10 cellular contexts compared by ENCODE assay signal in genomic region chrX:24117288-24117687, GRCh38. TPM values are rescaled to one million over a fixed set of nuclear protein-coding genes. Genes with fewer than 3 reads are reported as not detected.
DNase-seq lines count a peak whose midpoint lies in the region; ATAC-seq, FAIRE-seq and TF ChIP-seq lines count a peak whose summit lies in the region.
"Had no signal": no experiment of that assay in that cellular context is flagged by ENCODE, and none has a peak within 500 bp of the region (broad histone marks: within the 10 kb centered on the region; RNA-seq: fewer than 3 reads in every experiment).

No MANE protein-coding gene starts in this region.

- BruUV-seq in MCF 10A (replicated peaks; lab: Mats Ljungman, UMichigan), result no TSS peak

- H2BK5ac ChIP-seq in mesenchymal stem cell (ENCODE audit: low read depth, low read length, poor library complexity, severe bottlenecking), result no peak overlapping the region

- POLR2A ChIA-PET in MCF 10A (lab: Yijun Ruan, JAX), result interaction anchor here (0.8 kb wide), 1 partner anchor 83 kb away, joined by 3 read pairs; no protein-coding TSS in a partner anchor

- H2BK15ac ChIP-seq in mesenchymal stem cell (ENCODE audit: low read depth, poor library complexity, severe bottlenecking), result no peak overlapping the region

- H3K9me3 ChIP-seq in breast epithelium, result no peaks in the 10 kb centered on the region
- H3K9me3 ChIP-seq in mesenchymal stem cell (ENCODE audit: control insufficient read depth, low read length), result no peaks in the 10 kb centered on the region

- H3K27ac ChIP-seq in breast epithelium (no peak overlapping the region), mesenchymal stem cell (ENCODE audit: low read length, poor library complexity, severe bottlenecking) (no peak overlapping the region)

- no peak overlapping the region for H2BK120ac ChIP-seq in mesenchymal stem cell (ENCODE audit: low read depth, low read length)

- H3K4me3 ChIP-seq in breast epithelium (no peak overlapping the region), mesenchymal stem cell (ENCODE audit: insufficient read depth in 1 of 2, low read depth in 1 of 2, low read length in 2 of 2) (peak overlapping the region in 1 of 2 experiments; percentile 32)

- H4K91ac ChIP-seq in mesenchymal stem cell (ENCODE audit: low read length), result no peak overlapping the region

- H3K9ac ChIP-seq in mesenchymal stem cell (ENCODE audit: low read length), result peak overlapping the region; percentile 77

- TF ChIP-seq CTCF in MCF 10A (IDR thresholded peaks at IDR 0.05; ENCODE audit: unreplicated experiment), result no peak
- TF ChIP-seq CTCF in breast epithelium (IDR thresholded peaks at IDR 0.05), result no peak
- no peak for TF ChIP-seq CTCF in GM20000 (IDR thresholded peaks at IDR 0.05; ENCODE audit: extremely low read depth, missing control alignments)

- H4K8ac ChIP-seq in mesenchymal stem cell (ENCODE audit: low read length), result no peak overlapping the region

- H2AFZ ChIP-seq in mesenchymal stem cell (ENCODE audit: low read depth, low read length), result no peak overlapping the region

- TF ChIP-seq POLR2A in breast epithelium (IDR thresholded peaks at IDR 0.05), result no peak

- H2AK5ac ChIP-seq in mesenchymal stem cell (ENCODE audit: low read length, severe bottlenecking), result no peak overlapping the region

- H2BK12ac ChIP-seq in mesenchymal stem cell (ENCODE audit: low read length in 2 of 2), result no peak overlapping the region

- H3K4ac ChIP-seq in mesenchymal stem cell (ENCODE audit: low read depth in 1 of 2, low read length in 2 of 2), result no peak overlapping the region

- no peaks in the 10 kb centered on the region for H3K36me3 Mint-ChIP-seq in MCF 10A (ENCODE audit: insufficient read depth, unreplicated experiment)

- no peaks in the 10 kb centered on the region for H3K9me3 Mint-ChIP-seq in MCF 10A (ENCODE audit: unreplicated experiment)

- H3K27me3 ChIP-seq in breast epithelium (no peaks in the 10 kb centered on the region), mesenchymal stem cell (ENCODE audit: control insufficient read depth in 1 of 2, insufficient read depth in 1 of 2, low read length in 2 of 2) (peaks cover 0 to 8% of the 10 kb centered on the region in 2 experiments)

- 20% methylated on average over 2 of the region's 3 CpGs for WGBS in mesenchymal stem cell

- peak overlapping the region; percentile 79 for H3K27ac Mint-ChIP-seq in MCF 10A (ENCODE audit: low read depth, unreplicated experiment)

- FAIRE-seq in urothelium cell line (lab: Jason Lieb, UNC), result no peak

- H3K4me3 Mint-ChIP-seq in MCF 10A (ENCODE audit: unreplicated experiment), result no peak overlapping the region

- intact Hi-C loops in MCF 10A (cut with micrococcal nuclease), result no loop called here
- intact Hi-C loops in breast epithelium (cut with DNase I; ENCODE audit: low total_unique reads), result no loop called here

- H3K18ac ChIP-seq in mesenchymal stem cell (ENCODE audit: low read depth in 1 of 2, low read length in 2 of 2), result no peak overlapping the region

- peaks cover 12% of the 10 kb centered on the region for H3K27me3 Mint-ChIP-seq in MCF 10A (ENCODE audit: insufficient read depth, unreplicated experiment)

- no peaks in the 10 kb centered on the region for H3K4me1 ChIP-seq in breast epithelium
- peaks cover 1% of the 10 kb centered on the region for H3K4me1 ChIP-seq in mesenchymal stem cell (ENCODE audit: control insufficient read depth, insufficient read depth, low read depth, low read length)

- no peak overlapping the region for H3K4me2 ChIP-seq in mesenchymal stem cell (ENCODE audit: low read length, poor library complexity, severe bottlenecking)

- H3K79me1 ChIP-seq in mesenchymal stem cell (replicated peaks; ENCODE audit: low read length, poor library complexity, severe bottlenecking), result no peaks in the 10 kb centered on the region

- ATAC-seq in HG03378 (IDR thresholded peaks at IDR 0.05; ENCODE audit: unreplicated experiment), result no peak
- ATAC-seq in HG02571 (IDR thresholded peaks at IDR 0.05; ENCODE audit: unreplicated experiment), result no peak
- ATAC-seq: left colon had no signal

- DNase-seq in MCF 10A (ENCODE audit: unreplicated experiment) (peak; percentile 65), breast epithelium (ENCODE audit: low spot score in 2 of 2) (no peak), cerebellum (ENCODE audit: low spot score) (peak; percentile 71), mesenchymal stem cell (peak; percentile 54), urothelium cell line (ENCODE audit: low spot score) (peak; percentile 2), GM20000 (ENCODE audit: low spot score) (no peak)
- DNase-seq: left colon, NCI-H2107 had no signal

- H3K36me3 ChIP-seq in breast epithelium, result no peaks in the 10 kb centered on the region
- H3K36me3 ChIP-seq in mesenchymal stem cell (ENCODE audit: control insufficient read depth in 1 of 2, insufficient read depth in 2 of 2, low read depth in 1 of 2, low read length in 2 of 2), result no peaks in the 10 kb centered on the region

- H3K23ac ChIP-seq in mesenchymal stem cell (ENCODE audit: low read length in 2 of 2), result no peak overlapping the region

- H3K14ac ChIP-seq in mesenchymal stem cell (ENCODE audit: low read length in 2 of 2), result no peak overlapping the region

- peaks cover 8% of the 10 kb centered on the region for H3K4me1 Mint-ChIP-seq in MCF 10A (ENCODE audit: insufficient read depth, unreplicated experiment)

- CTCF ChIA-PET in MCF 10A (lab: Yijun Ruan, JAX), result no interaction called here

RNA-seq across cellular contexts. Expression of gene ZFX, which starts 32.2 kb away (rescaled TPM):
- 69.6 and 72.3 TPM in 2 replicates for total RNA-seq in MCF 10A (2022)
- 10 to 100 TPM; 46.9 to 88.4 (median 67.5) TPM for total RNA-seq in breast epithelium
- 68.5 TPM for total RNA-seq in cerebellum
- polyA plus RNA-seq in mesenchymal stem cell (2013, experiment 1 of 2), result 8.4 TPM
- polyA plus RNA-seq in mesenchymal stem cell (2013, experiment 2 of 2), result 8.1 TPM

Comparison
In these comparisons a context has a peak if more than half of its experiments do, and no peak if none do; other contexts are left out.
1. DNase-seq: peak in MCF 10A (single experiment), cerebellum (single experiment), mesenchymal stem cell (single experiment) and urothelium cell line (single experiment); none in breast epithelium (0 of 2) and GM20000 (single experiment).